ENCODE assay signal across 8 cellular contexts in genomic region chr16:2214721-2214970, GRCh38. TPM values are rescaled to one million over a fixed set of nuclear protein-coding genes. Genes with fewer than 3 reads are reported as not detected.
DNase-seq lines count a peak whose midpoint lies in the region; ATAC-seq and TF ChIP-seq lines count a peak whose summit lies in the region.

Gene PGP, minus strand, starts transcription at chr16:2214840. Its CDS starts 63 bp downstream, at chr16:2214777.

- ATAC-seq in GM21390 (IDR thresholded peaks at IDR 0.05; ENCODE audit: unreplicated experiment) = peak; percentile 71
- peak; percentile 97 for ATAC-seq in aorta (ENCODE audit: low FRiP score)

- no peaks in the 10 kb centered on the region for H3K9me3 ChIP-seq in aorta (ENCODE audit: control insufficient read depth, low read length)

- peak within 1 kb of the TSS; percentile 90 for H3K27ac Mint-ChIP-seq in dendritic cell treated with granulocyte-macrophage colony-stimulating factor and Interleukin-4, amounts not matched to agents 40 ng/mL and 50 ng/mL, for 4 days

- H3K36me3 ChIP-seq in aorta (ENCODE audit: control insufficient read depth in 1 of 2, insufficient read depth in 2 of 2, low read length in 1 of 2) = no peaks in the 10 kb centered on the region

- H3K36me3 Mint-ChIP-seq in dendritic cell treated with granulocyte-macrophage colony-stimulating factor and Interleukin-4, amounts not matched to agents 40 ng/mL and 50 ng/mL, for 4 days (ENCODE audit: low read depth) = peaks cover 42% of the 10 kb centered on the region

- no peaks in the 10 kb centered on the region for H3K4me1 ChIP-seq in aorta (ENCODE audit: control insufficient read depth in 1 of 2, insufficient read depth in 2 of 2, low read length in 2 of 2)

- no peaks in the 10 kb centered on the region for H3K27me3 ChIP-seq in aorta (ENCODE audit: control insufficient read depth in 1 of 2, insufficient read depth in 2 of 2, low read length in 1 of 2)

- WGBS in aorta, 2 donors = 1% methylated on average over 16 to 47 of the region's 47 CpGs

- DNase-seq in AG10803 (ENCODE audit: low read depth) = no peak
- no peak for DNase-seq in LHCN-M2 (ENCODE audit: low read depth)
- DNase-seq in middle frontal gyrus (ENCODE audit: extremely low spot score, low spot score) = peak; percentile 97
- no peak for DNase-seq in aorta
- DNase-seq in head of caudate nucleus = no peak
- DNase-seq in DMS79 treated with DMSO at 0.1 percent for 48 hours (lab: John Stamatoyannopoulos, UW) = no peak

- H3K4me1 Mint-ChIP-seq in dendritic cell treated with granulocyte-macrophage colony-stimulating factor and Interleukin-4, amounts not matched to agents 40 ng/mL and 50 ng/mL, for 4 days (ENCODE audit: low read depth) = peaks cover 36% of the 10 kb centered on the region

- H3K4me3 ChIP-seq in AG10803 (ENCODE audit: low read length) (peak within 1 kb of the TSS; percentile 88), aorta (ENCODE audit: low read length in 2 of 2) (peak within 1 kb of the TSS; percentile 61 to 74)

- H3K4me3 Mint-ChIP-seq in dendritic cell treated with granulocyte-macrophage colony-stimulating factor and Interleukin-4, amounts not matched to agents 40 ng/mL and 50 ng/mL, for 4 days = peak within 1 kb of the TSS; percentile 78

- intact Hi-C loops in dendritic cell treated with granulocyte-macrophage colony-stimulating factor and Interleukin-4, amounts not matched to agents 40 ng/mL and 50 ng/mL, for 4 days (cut with micrococcal nuclease) = loop anchor here (2.0 kb wide), 1 partner anchor 60 kb away; the partner anchor contains the start of gene TRAF7
- intact Hi-C loops in aorta (cut with DNase I) = loop anchor here in 1 of 2 donors (1.0 kb wide), 1 partner anchor 9 kb away; the partner anchor contains the start of gene E4F1
- intact Hi-C loops in head of caudate nucleus (cut with DNase I) = no loop called here

- H3K27me3 Mint-ChIP-seq in dendritic cell treated with granulocyte-macrophage colony-stimulating factor and Interleukin-4, amounts not matched to agents 40 ng/mL and 50 ng/mL, for 4 days = no peaks in the 10 kb centered on the region

- H3K27ac ChIP-seq in aorta (ENCODE audit: low read depth in 1 of 2, low read length in 2 of 2) = peak within 1 kb of the TSS; percentile 29 to 93

- TF ChIP-seq CTCF in AG10803 (conservative IDR thresholded peaks at IDR 0.05; ENCODE audit: low read length) = no peak

- H3K9me3 Mint-ChIP-seq in dendritic cell treated with granulocyte-macrophage colony-stimulating factor and Interleukin-4, amounts not matched to agents 40 ng/mL and 50 ng/mL, for 4 days = no peaks in the 10 kb centered on the region

RNA-seq across cellular contexts. Expression of gene PGP, which starts in this region (rescaled TPM):
- total RNA-seq in LHCN-M2 (2014; rRNA removed) = 34.9 and 36.9 TPM in 2 replicates
- 21.3 TPM for polyA plus RNA-seq in LHCN-M2 (2012)
- 1 to 10 TPM; 8.9 to 9.1 TPM for total RNA-seq in aorta
- 10 to 100 TPM in 1 of 2 donors, 1 to 10 TPM in 1; 7.3 to 15.4 TPM for polyA plus RNA-seq in aorta
